ENCODE assay signal across 1 cellular context in the genomic region with DNA sequence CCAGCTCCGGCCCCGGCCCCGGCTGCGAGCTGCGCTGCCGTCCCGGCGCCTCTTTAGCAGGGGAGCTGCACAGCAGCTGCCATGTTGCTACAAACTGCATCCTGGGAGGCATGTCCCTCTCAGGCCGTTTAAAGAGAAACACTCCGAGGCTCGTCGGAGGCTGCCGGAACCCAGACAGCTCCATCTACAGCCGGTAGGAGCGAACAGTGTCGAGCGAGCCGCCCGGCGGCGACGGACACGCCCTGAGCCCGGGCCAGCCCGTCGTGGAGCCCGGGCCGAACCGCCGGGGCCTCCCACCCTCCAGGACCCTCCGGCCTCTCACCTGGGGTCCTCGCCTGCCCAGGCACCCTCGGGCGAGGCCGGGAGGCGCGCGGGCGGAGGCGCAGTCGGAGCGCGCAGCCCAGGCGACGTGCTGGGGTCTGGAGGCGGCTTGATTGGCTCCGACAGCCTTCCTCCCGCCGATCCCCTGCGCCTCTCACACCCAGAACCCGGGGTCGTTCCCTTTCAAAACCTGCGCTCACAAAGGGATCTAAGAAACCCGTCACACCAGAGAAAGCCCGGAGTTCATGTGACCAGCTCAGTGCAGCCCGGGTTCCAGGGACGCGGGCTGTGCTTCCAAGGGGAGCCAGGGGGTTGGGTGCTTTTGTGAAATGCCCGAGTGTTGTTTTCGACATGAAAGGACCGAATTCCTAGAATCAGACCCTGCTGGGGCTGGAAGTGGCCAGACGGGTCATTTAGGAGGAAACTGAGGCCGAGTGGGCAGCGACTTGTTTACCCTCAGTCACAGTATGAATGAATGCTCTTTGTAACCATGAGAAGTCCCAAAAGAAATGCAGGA.
TF ChIP-seq lines count a peak whose summit lies in the region.

A gene (minus strand): TSS at position 570 of the 838 bp plus-strand sequence. CDS start 5,040 bp downstream, outside the sequence.

TF ChIP-seq in K562, 482 proteins besides CTCF, POLR2A, EP300 and RAD21 (continued from another document and continues in another):
- TF ChIP-seq, protein P1, sequence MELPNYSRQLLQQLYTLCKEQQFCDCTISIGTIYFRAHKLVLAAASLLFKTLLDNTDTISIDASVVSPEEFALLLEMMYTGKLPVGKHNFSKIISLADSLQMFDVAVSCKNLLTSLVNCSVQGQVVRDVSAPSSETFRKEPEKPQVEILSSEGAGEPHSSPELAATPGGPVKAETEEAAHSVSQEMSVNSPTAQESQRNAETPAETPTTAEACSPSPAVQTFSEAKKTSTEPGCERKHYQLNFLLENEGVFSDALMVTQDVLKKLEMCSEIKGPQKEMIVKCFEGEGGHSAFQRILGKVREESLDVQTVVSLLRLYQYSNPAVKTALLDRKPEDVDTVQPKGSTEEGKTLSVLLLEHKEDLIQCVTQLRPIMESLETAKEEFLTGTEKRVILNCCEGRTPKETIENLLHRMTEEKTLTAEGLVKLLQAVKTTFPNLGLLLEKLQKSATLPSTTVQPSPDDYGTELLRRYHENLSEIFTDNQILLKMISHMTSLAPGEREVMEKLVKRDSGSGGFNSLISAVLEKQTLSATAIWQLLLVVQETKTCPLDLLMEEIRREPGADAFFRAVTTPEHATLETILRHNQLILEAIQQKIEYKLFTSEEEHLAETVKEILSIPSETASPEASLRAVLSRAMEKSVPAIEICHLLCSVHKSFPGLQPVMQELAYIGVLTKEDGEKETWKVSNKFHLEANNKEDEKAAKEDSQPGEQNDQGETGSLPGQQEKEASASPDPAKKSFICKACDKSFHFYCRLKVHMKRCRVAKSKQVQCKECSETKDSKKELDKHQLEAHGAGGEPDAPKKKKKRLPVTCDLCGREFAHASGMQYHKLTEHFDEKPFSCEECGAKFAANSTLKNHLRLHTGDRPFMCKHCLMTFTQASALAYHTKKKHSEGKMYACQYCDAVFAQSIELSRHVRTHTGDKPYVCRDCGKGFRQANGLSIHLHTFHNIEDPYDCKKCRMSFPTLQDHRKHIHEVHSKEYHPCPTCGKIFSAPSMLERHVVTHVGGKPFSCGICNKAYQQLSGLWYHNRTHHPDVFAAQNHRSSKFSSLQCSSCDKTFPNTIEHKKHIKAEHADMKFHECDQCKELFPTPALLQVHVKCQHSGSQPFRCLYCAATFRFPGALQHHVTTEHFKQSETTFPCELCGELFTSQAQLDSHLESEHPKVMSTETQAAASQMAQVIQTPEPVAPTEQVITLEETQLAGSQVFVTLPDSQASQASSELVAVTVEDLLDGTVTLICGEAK (IDR thresholded peaks at IDR 0.05), result 0 out of 2 replicates have a peak, but pooled peaks have one; percentile 20
- TF ChIP-seq, protein P1 (CRISPR knock-in tag; IDR thresholded peaks at IDR 0.05), result no peak
- TF ChIP-seq, protein P2, sequence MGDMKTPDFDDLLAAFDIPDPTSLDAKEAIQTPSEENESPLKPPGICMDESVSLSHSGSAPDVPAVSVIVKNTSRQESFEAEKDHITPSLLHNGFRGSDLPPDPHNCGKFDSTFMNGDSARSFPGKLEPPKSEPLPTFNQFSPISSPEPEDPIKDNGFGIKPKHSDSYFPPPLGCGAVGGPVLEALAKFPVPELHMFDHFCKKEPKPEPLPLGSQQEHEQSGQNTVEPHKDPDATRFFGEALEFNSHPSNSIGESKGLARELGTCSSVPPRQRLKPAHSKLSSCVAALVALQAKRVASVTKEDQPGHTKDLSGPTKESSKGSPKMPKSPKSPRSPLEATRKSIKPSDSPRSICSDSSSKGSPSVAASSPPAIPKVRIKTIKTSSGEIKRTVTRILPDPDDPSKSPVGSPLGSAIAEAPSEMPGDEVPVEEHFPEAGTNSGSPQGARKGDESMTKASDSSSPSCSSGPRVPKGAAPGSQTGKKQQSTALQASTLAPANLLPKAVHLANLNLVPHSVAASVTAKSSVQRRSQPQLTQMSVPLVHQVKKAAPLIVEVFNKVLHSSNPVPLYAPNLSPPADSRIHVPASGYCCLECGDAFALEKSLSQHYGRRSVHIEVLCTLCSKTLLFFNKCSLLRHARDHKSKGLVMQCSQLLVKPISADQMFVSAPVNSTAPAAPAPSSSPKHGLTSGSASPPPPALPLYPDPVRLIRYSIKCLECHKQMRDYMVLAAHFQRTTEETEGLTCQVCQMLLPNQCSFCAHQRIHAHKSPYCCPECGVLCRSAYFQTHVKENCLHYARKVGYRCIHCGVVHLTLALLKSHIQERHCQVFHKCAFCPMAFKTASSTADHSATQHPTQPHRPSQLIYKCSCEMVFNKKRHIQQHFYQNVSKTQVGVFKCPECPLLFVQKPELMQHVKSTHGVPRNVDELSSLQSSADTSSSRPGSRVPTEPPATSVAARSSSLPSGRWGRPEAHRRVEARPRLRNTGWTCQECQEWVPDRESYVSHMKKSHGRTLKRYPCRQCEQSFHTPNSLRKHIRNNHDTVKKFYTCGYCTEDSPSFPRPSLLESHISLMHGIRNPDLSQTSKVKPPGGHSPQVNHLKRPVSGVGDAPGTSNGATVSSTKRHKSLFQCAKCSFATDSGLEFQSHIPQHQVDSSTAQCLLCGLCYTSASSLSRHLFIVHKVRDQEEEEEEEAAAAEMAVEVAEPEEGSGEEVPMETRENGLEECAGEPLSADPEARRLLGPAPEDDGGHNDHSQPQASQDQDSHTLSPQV (IDR thresholded peaks at IDR 0.05), result peak; percentile 65
- TF ChIP-seq, protein P3, sequence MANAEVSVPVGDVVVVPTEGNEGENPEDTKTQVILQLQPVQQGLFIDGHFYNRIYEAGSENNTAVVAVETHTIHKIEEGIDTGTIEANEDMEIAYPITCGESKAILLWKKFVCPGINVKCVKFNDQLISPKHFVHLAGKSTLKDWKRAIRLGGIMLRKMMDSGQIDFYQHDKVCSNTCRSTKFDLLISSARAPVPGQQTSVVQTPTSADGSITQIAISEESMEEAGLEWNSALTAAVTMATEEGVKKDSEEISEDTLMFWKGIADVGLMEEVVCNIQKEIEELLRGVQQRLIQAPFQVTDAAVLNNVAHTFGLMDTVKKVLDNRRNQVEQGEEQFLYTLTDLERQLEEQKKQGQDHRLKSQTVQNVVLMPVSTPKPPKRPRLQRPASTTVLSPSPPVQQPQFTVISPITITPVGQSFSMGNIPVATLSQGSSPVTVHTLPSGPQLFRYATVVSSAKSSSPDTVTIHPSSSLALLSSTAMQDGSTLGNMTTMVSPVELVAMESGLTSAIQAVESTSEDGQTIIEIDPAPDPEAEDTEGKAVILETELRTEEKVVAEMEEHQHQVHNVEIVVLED (CRISPR knock-in tag; IDR thresholded peaks at IDR 0.05), result peak; percentile 45
- TF ChIP-seq DACH1 (IDR thresholded peaks at IDR 0.05; ENCODE audit: partially characterized antibody) (no peak), YY1 (IDR thresholded peaks at IDR 0.05; ENCODE audit: borderline replicate concordance in 1 of 3, control insufficient read depth in 1 of 3, extremely low read depth in 1 of 3, insufficient read depth in 3 of 3, insufficient read length in 1 of 3, insufficient replicate concordance in 2 of 3, low read depth in 1 of 3, low read length in 2 of 3) (peak; percentile 50 to 95 (median 88)), ZNF586 (CRISPR knock-in tag; conservative IDR thresholded peaks at IDR 0.05) (peak; percentile 57; the same call in 1 of the 2 replicates), SRF (CRISPR knock-in tag; IDR thresholded peaks at IDR 0.05) (peak; percentile 31 to 62; a peak in 1 of 4 replicates), ARID2 (IDR thresholded peaks at IDR 0.05) (no peak), RBM25 (IDR thresholded peaks at IDR 0.05; ENCODE audit: low read depth, low read length, severe bottlenecking) (peak; percentile 12), ZNF766 (CRISPR knock-in tag; conservative IDR thresholded peaks at IDR 0.05) (peak; percentile 84; the same call in 1 of the 2 replicates), SAP30 (IDR thresholded peaks at IDR 0.05; ENCODE audit: borderline replicate concordance, insufficient read depth, low read depth, low read length, poor library complexity, severe bottlenecking) (peak; percentile 34), HDAC8 (tag; IDR thresholded peaks at IDR 0.05) (peak; percentile 78), ATF7 (IDR thresholded peaks at IDR 0.05) (peak; percentile 80), FOXK2 (conservative IDR thresholded peaks at IDR 0.05 in 1 of 2, IDR thresholded peaks at IDR 0.05 in 1 of 2; ENCODE audit: low read depth in 2 of 2) (peak; percentile 66 to 72; a peak in 3 of 4 replicates), ZNF75A (CRISPR knock-in tag; IDR thresholded peaks at IDR 0.05) (no peak)
- TF ChIP-seq, protein P4, sequence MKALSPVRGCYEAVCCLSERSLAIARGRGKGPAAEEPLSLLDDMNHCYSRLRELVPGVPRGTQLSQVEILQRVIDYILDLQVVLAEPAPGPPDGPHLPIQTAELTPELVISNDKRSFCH (CRISPR knock-in tag; IDR thresholded peaks at IDR 0.05), result no peak
- TF ChIP-seq, protein P4 (tag; IDR thresholded peaks at IDR 0.05), result peak; percentile 88
- TF ChIP-seq, protein P5, sequence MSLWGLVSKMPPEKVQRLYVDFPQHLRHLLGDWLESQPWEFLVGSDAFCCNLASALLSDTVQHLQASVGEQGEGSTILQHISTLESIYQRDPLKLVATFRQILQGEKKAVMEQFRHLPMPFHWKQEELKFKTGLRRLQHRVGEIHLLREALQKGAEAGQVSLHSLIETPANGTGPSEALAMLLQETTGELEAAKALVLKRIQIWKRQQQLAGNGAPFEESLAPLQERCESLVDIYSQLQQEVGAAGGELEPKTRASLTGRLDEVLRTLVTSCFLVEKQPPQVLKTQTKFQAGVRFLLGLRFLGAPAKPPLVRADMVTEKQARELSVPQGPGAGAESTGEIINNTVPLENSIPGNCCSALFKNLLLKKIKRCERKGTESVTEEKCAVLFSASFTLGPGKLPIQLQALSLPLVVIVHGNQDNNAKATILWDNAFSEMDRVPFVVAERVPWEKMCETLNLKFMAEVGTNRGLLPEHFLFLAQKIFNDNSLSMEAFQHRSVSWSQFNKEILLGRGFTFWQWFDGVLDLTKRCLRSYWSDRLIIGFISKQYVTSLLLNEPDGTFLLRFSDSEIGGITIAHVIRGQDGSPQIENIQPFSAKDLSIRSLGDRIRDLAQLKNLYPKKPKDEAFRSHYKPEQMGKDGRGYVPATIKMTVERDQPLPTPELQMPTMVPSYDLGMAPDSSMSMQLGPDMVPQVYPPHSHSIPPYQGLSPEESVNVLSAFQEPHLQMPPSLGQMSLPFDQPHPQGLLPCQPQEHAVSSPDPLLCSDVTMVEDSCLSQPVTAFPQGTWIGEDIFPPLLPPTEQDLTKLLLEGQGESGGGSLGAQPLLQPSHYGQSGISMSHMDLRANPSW (CRISPR knock-in tag; IDR thresholded peaks at IDR 0.05), result peak; percentile 95; the same call in 1 of the 2 replicates
- TF ChIP-seq, protein P6, sequence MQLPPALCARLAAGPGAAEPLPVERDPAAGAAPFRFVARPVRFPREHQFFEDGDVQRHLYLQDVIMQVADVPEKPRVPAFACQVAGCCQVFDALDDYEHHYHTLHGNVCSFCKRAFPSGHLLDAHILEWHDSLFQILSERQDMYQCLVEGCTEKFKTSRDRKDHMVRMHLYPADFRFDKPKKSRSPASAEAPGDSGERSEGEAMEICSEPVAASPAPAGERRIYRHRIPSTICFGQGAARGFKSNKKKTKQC (CRISPR knock-in tag; IDR thresholded peaks at IDR 0.05), result peak; percentile 67; the same call in 1 of the 2 replicates
- TF ChIP-seq, protein P7, sequence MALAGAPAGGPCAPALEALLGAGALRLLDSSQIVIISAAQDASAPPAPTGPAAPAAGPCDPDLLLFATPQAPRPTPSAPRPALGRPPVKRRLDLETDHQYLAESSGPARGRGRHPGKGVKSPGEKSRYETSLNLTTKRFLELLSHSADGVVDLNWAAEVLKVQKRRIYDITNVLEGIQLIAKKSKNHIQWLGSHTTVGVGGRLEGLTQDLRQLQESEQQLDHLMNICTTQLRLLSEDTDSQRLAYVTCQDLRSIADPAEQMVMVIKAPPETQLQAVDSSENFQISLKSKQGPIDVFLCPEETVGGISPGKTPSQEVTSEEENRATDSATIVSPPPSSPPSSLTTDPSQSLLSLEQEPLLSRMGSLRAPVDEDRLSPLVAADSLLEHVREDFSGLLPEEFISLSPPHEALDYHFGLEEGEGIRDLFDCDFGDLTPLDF (CRISPR knock-in tag; IDR thresholded peaks at IDR 0.05), result peak; percentile 18
- TF ChIP-seq, protein P8, sequence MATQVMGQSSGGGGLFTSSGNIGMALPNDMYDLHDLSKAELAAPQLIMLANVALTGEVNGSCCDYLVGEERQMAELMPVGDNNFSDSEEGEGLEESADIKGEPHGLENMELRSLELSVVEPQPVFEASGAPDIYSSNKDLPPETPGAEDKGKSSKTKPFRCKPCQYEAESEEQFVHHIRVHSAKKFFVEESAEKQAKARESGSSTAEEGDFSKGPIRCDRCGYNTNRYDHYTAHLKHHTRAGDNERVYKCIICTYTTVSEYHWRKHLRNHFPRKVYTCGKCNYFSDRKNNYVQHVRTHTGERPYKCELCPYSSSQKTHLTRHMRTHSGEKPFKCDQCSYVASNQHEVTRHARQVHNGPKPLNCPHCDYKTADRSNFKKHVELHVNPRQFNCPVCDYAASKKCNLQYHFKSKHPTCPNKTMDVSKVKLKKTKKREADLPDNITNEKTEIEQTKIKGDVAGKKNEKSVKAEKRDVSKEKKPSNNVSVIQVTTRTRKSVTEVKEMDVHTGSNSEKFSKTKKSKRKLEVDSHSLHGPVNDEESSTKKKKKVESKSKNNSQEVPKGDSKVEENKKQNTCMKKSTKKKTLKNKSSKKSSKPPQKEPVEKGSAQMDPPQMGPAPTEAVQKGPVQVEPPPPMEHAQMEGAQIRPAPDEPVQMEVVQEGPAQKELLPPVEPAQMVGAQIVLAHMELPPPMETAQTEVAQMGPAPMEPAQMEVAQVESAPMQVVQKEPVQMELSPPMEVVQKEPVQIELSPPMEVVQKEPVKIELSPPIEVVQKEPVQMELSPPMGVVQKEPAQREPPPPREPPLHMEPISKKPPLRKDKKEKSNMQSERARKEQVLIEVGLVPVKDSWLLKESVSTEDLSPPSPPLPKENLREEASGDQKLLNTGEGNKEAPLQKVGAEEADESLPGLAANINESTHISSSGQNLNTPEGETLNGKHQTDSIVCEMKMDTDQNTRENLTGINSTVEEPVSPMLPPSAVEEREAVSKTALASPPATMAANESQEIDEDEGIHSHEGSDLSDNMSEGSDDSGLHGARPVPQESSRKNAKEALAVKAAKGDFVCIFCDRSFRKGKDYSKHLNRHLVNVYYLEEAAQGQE (CRISPR knock-in tag; IDR thresholded peaks at IDR 0.05; ENCODE audit: low read depth), result peak; percentile 80; the same call in 1 of the 2 replicates
